ENCODE assay signal across 1 cellular context in genomic region chr1:181112071-181112929, GRCh38.
TF ChIP-seq lines count a peak whose summit lies in the region.

No MANE protein-coding gene starts in this region.

TF ChIP-seq in K562, 482 proteins besides CTCF, POLR2A, EP300 and RAD21 (continued from another document and continues in another):
- no peak for TF ChIP-seq AFF4 (CRISPR knock-in tag; IDR thresholded peaks at IDR 0.05)
- peak; percentile 16; the same call in 1 of the 2 replicates for TF ChIP-seq ZKSCAN1 (IDR thresholded peaks at IDR 0.05; ENCODE audit: low read depth, low read length)
- TF ChIP-seq NFIX (CRISPR knock-in tag; IDR thresholded peaks at IDR 0.05; ENCODE audit: low read depth), result no peak
- TF ChIP-seq CCAR2 (IDR thresholded peaks at IDR 0.05; ENCODE audit: low read depth, low read length), result no peak
- no peak for TF ChIP-seq DNMT1 (IDR thresholded peaks at IDR 0.05)
- TF ChIP-seq SMARCC2 (IDR thresholded peaks at IDR 0.05; ENCODE audit: low read depth), result 0 out of 2 replicates have a peak, but pooled peaks have one; percentile 59
- TF ChIP-seq UBTF (IDR thresholded peaks at IDR 0.05; ENCODE audit: borderline replicate concordance in 1 of 2, low read depth in 2 of 2, low read length in 2 of 2), result peak in 1 of 2 experiments; percentile 81; a peak in 1 of 4 replicates
- TF ChIP-seq ZFX (CRISPR knock-in tag; IDR thresholded peaks at IDR 0.05), result peak; percentile 79
- no peak for TF ChIP-seq SP2 (IDR thresholded peaks at IDR 0.05; ENCODE audit: extremely low read depth, low read depth, low read length, poor library complexity, severe bottlenecking)
- TF ChIP-seq TBP (optimal IDR thresholded peaks at IDR 0.05; ENCODE audit: low read depth, low read length), result no peak
- no peak for TF ChIP-seq ZC3H4 (CRISPR knock-in tag; IDR thresholded peaks at IDR 0.05; ENCODE audit: borderline replicate concordance)
- TF ChIP-seq SMARCB1 (IDR thresholded peaks at IDR 0.05; ENCODE audit: insufficient read length, low read depth), result no peak
- no peak for TF ChIP-seq STAG1 (CRISPR knock-in tag; IDR thresholded peaks at IDR 0.05; ENCODE audit: borderline replicate concordance)
- no peak for TF ChIP-seq E4F1 (CRISPR knock-in tag; IDR thresholded peaks at IDR 0.05; ENCODE audit: borderline replicate concordance)
- TF ChIP-seq RBM15 (IDR thresholded peaks at IDR 0.05; ENCODE audit: insufficient read depth, low read length), result no peak
- no peak for TF ChIP-seq TRIM28 (IDR thresholded peaks at IDR 0.05)
- TF ChIP-seq ZZZ3 (IDR thresholded peaks at IDR 0.05), result no peak
- no peak for TF ChIP-seq ZNF551 (CRISPR knock-in tag; IDR thresholded peaks at IDR 0.05)
- TF ChIP-seq BDP1 (IDR thresholded peaks at IDR 0.05; ENCODE audit: insufficient read depth, insufficient read length), result no peak
- TF ChIP-seq TGIF2 (CRISPR knock-in tag; IDR thresholded peaks at IDR 0.05), result no peak
- 0 out of 2 replicates have a peak, but pooled peaks have one; percentile 16 for TF ChIP-seq TAL1 (IDR thresholded peaks at IDR 0.05)
- TF ChIP-seq CREB3L1 (IDR thresholded peaks at IDR 0.05; ENCODE audit: borderline replicate concordance, low read depth), result no peak
- no peak for TF ChIP-seq RNF2 (IDR thresholded peaks at IDR 0.05)
- no peak for TF ChIP-seq MEF2A (IDR thresholded peaks at IDR 0.05; ENCODE audit: control insufficient read depth, low read depth, low read length)
- no peak for TF ChIP-seq RB1 (IDR thresholded peaks at IDR 0.05; ENCODE audit: low read depth)
- TF ChIP-seq ATF3 (IDR thresholded peaks at IDR 0.05), result peak; percentile 92
- TF ChIP-seq ATF3 (CRISPR knock-in tag; conservative IDR thresholded peaks at IDR 0.05), result 0 out of 2 replicates have a peak, but pooled peaks have one; percentile 79
- no peak for TF ChIP-seq CBX1 (IDR thresholded peaks at IDR 0.05; ENCODE audit: low read depth)
- TF ChIP-seq NFE2 (IDR thresholded peaks at IDR 0.05; ENCODE audit: low read depth), result peak; percentile 96
- TF ChIP-seq CREBBP (IDR thresholded peaks at IDR 0.05; ENCODE audit: low read depth, low read length), result no peak
- TF ChIP-seq ELF4 (CRISPR knock-in tag; IDR thresholded peaks at IDR 0.05), result peak; percentile 71; the same call in 1 of the 2 replicates
- TF ChIP-seq MYNN (IDR thresholded peaks at IDR 0.05), result peak; percentile 57; the same call in 1 of the 2 replicates
- TF ChIP-seq MYNN (CRISPR knock-in tag; IDR thresholded peaks at IDR 0.05), result no peak
- no peak for TF ChIP-seq NFYB (IDR thresholded peaks at IDR 0.05; ENCODE audit: extremely low read depth, insufficient read length)
- no peak for TF ChIP-seq TAF1 (IDR thresholded peaks at IDR 0.05; ENCODE audit: control insufficient read depth, extremely low read depth, insufficient read depth, low read length, severe bottlenecking)
- no peak for TF ChIP-seq U2AF2 (optimal IDR thresholded peaks at IDR 0.05; ENCODE audit: low read depth, low read length)
- no peak; the same call in 1 of the 2 replicates for TF ChIP-seq MTA3 (IDR thresholded peaks at IDR 0.05; ENCODE audit: borderline replicate concordance)
- TF ChIP-seq IRF9 (tag; IDR thresholded peaks at IDR 0.05), result peak; percentile 58; the same call in 1 of the 2 replicates
- no peak for TF ChIP-seq ELK1 (CRISPR knock-in tag; IDR thresholded peaks at IDR 0.05)
- TF ChIP-seq ZNF512 (tag; IDR thresholded peaks at IDR 0.05), result no peak
- TF ChIP-seq ZSCAN29 (IDR thresholded peaks at IDR 0.05), result no peak
- no peak for TF ChIP-seq ZNF609 (CRISPR knock-in tag; IDR thresholded peaks at IDR 0.05; ENCODE audit: borderline replicate concordance)
- no peak for TF ChIP-seq SNRNP70 (optimal IDR thresholded peaks at IDR 0.05; ENCODE audit: low read depth, low read length)
- TF ChIP-seq CHD4 (IDR thresholded peaks at IDR 0.05; ENCODE audit: insufficient read depth, insufficient replicate concordance, low read depth, low read length, poor library complexity, severe bottlenecking), result no peak
- TF ChIP-seq ZNF584 (CRISPR knock-in tag; IDR thresholded peaks at IDR 0.05; ENCODE audit: low read depth), result no peak
- TF ChIP-seq POLR2AphosphoS2 (IDR thresholded peaks at IDR 0.05; ENCODE audit: low read length), result no peak
